In genomic region chr5:140965905-140966292, GRCh38 we compare ENCODE assay signal across 11 cellular contexts. TPM values are rescaled to one million over a fixed set of nuclear protein-coding genes. Genes with fewer than 3 reads are reported as not detected.
DNase-seq lines count a peak whose midpoint lies in the region; ATAC-seq and TF ChIP-seq lines count a peak whose summit lies in the region.
"Had no signal": no experiment of that assay in that cellular context is flagged by ENCODE, and none has a peak within 500 bp of the region (broad histone marks: within the 10 kb centered on the region; RNA-seq: fewer than 3 reads in every experiment).

No MANE protein-coding gene starts in this region.

- H3K27ac ChIP-seq in layer of hippocampus (ENCODE audit: low read depth, low read length) (peak overlapping the region; percentile 84), suprapubic skin (no peak overlapping the region)
- no peak overlapping the region for H3K27ac ChIP-seq in CD4-positive, alpha-beta T cell (ENCODE audit: low read depth, low read length)

- peak; percentile 24 for DNase-seq in DMS79 treated with DMSO at 0.1 percent for 48 hours (lab: John Stamatoyannopoulos, UW)
- no peak for DNase-seq in DMS79 (lab: John Stamatoyannopoulos, UW)
- DNase-seq in MCF 10A (ENCODE audit: unreplicated experiment) = no peak
- no peak for DNase-seq in suprapubic skin (ENCODE audit: low spot score in 2 of 2)
- DNase-seq in CD4-positive, alpha-beta T cell = no peak
- no peak for DNase-seq in activated CD8-positive, alpha-beta T cell treated with anti-CD3 and anti-CD28 coated beads, Interleukin-2, amount 10 ng/mL, durations not matched to agents 7 days and 5 days
- DNase-seq: cerebellar nuclear complex had no signal

- peaks cover 15% of the 10 kb centered on the region for H3K4me1 ChIP-seq in suprapubic skin

- no peak for TF ChIP-seq CTCF in MCF 10A (IDR thresholded peaks at IDR 0.05; ENCODE audit: unreplicated experiment)
- no peak for TF ChIP-seq CTCF in suprapubic skin (IDR thresholded peaks at IDR 0.05)
- TF ChIP-seq CTCF in CD4-positive, alpha-beta T cell (IDR thresholded peaks at IDR 0.05) = no peak

- H3K4me3 Mint-ChIP-seq in MCF 10A (ENCODE audit: unreplicated experiment) = peak overlapping the region; percentile 94
- H3K4me3 Mint-ChIP-seq in CD4-positive, alpha-beta T cell = no peak overlapping the region
- H3K4me3 Mint-ChIP-seq in activated CD8-positive, alpha-beta T cell treated with anti-CD3 and anti-CD28 coated beads, Interleukin-2, amount 10 ng/mL, durations not matched to agents 7 days and 5 days = no peak overlapping the region

- no peak for TF ChIP-seq POLR2A in suprapubic skin (IDR thresholded peaks at IDR 0.05)

- H3K9me3 ChIP-seq in suprapubic skin = no peaks in the 10 kb centered on the region
- no peaks in the 10 kb centered on the region for H3K9me3 ChIP-seq in CD4-positive, alpha-beta T cell (ENCODE audit: control insufficient read depth, low read length)

- H3K27ac Mint-ChIP-seq in MCF 10A (ENCODE audit: low read depth, unreplicated experiment) = peak overlapping the region; percentile 90
- H3K27ac Mint-ChIP-seq in CD4-positive, alpha-beta T cell = no peak overlapping the region
- H3K27ac Mint-ChIP-seq in activated CD8-positive, alpha-beta T cell treated with anti-CD3 and anti-CD28 coated beads, Interleukin-2, amount 10 ng/mL, durations not matched to agents 7 days and 5 days = no peak overlapping the region

- H3K4me1 Mint-ChIP-seq in MCF 10A (ENCODE audit: insufficient read depth, unreplicated experiment) = peaks cover 18% of the 10 kb centered on the region
- H3K4me1 Mint-ChIP-seq in CD4-positive, alpha-beta T cell (ENCODE audit: low read depth) = no peaks in the 10 kb centered on the region
- H3K4me1 Mint-ChIP-seq in activated CD8-positive, alpha-beta T cell treated with anti-CD3 and anti-CD28 coated beads, Interleukin-2, amount 10 ng/mL, durations not matched to agents 7 days and 5 days (ENCODE audit: low read depth) = no peaks in the 10 kb centered on the region

- no peaks in the 10 kb centered on the region for H3K36me3 Mint-ChIP-seq in MCF 10A (ENCODE audit: insufficient read depth, unreplicated experiment)
- H3K36me3 Mint-ChIP-seq in CD4-positive, alpha-beta T cell (ENCODE audit: low read depth) = no peaks in the 10 kb centered on the region
- peaks cover 2% of the 10 kb centered on the region for H3K36me3 Mint-ChIP-seq in activated CD8-positive, alpha-beta T cell treated with anti-CD3 and anti-CD28 coated beads, Interleukin-2, amount 10 ng/mL, durations not matched to agents 7 days and 5 days (ENCODE audit: low read depth)

- no peaks in the 10 kb centered on the region for H3K27me3 ChIP-seq in layer of hippocampus (ENCODE audit: control insufficient read depth, insufficient read depth, low read length)
- H3K27me3 ChIP-seq in suprapubic skin = peaks cover 25% of the 10 kb centered on the region
- peaks cover 20% of the 10 kb centered on the region for H3K27me3 ChIP-seq in CD4-positive, alpha-beta T cell (ENCODE audit: control insufficient read depth, insufficient read depth, low read length)

- no peaks in the 10 kb centered on the region for H3K27me3 Mint-ChIP-seq in MCF 10A (ENCODE audit: insufficient read depth, unreplicated experiment)
- H3K27me3 Mint-ChIP-seq in CD4-positive, alpha-beta T cell = peaks cover 73% of the 10 kb centered on the region
- H3K27me3 Mint-ChIP-seq in activated CD8-positive, alpha-beta T cell treated with anti-CD3 and anti-CD28 coated beads, Interleukin-2, amount 10 ng/mL, durations not matched to agents 7 days and 5 days (ENCODE audit: low read depth) = peaks cover 15% of the 10 kb centered on the region

- no peak for TF ChIP-seq EP300 in suprapubic skin (IDR thresholded peaks at IDR 0.05)

- intact Hi-C loops in MCF 10A (cut with micrococcal nuclease) = loop anchor here (1.0 to 5.0 kb wide), 3 partner anchors 11 to 39 kb away; partner anchors contain the start of gene PCDHAC1
- intact Hi-C loops in CD4-positive, alpha-beta T cell (cut with DNase I, micrococcal nuclease) = no loop called here

- WGBS in suprapubic skin = 2% methylated on average over 9 of the region's 9 CpGs

- peak overlapping the region; percentile 53 for H3K4me3 ChIP-seq in suprapubic skin

- TSS peak; percentile 43 for BruUV-seq in MCF 10A (replicated peaks; lab: Mats Ljungman, UMichigan)

- H3K36me3 ChIP-seq in suprapubic skin = no peaks in the 10 kb centered on the region

- no peak for ATAC-seq in CD4-positive, alpha-beta T cell (ENCODE audit: poor library complexity)
- ATAC-seq in HG03280 (IDR thresholded peaks at IDR 0.05; ENCODE audit: unreplicated experiment) = no peak
- ATAC-seq in activated CD8-positive, alpha-beta T cell treated with anti-CD3 and anti-CD28 coated beads, Interleukin-2, amount 10 ng/mL, durations not matched to agents 7 days and 5 days = no peak

- POLR2A ChIA-PET in MCF 10A (lab: Yijun Ruan, JAX) = interaction anchor here (0.7 to 3.0 kb wide), 14 partner anchors 10 to 275 kb away, joined by 3 to 33 read pairs (median 7); partner anchors contain the start of genes HARS1, HARS2 and PCDHAC1
- POLR2A ChIA-PET in CD4-positive, alpha-beta T cell (lab: Charles Lee) = no interaction called here
- POLR2A ChIA-PET in activated CD8-positive, alpha-beta T cell treated with anti-CD3 and anti-CD28 coated beads, Interleukin-2, amount 10 ng/mL, durations not matched to agents 7 days and 5 days (lab: Charles Lee) = no interaction called here

- no peaks in the 10 kb centered on the region for H3K9me3 Mint-ChIP-seq in MCF 10A (ENCODE audit: unreplicated experiment)
- H3K9me3 Mint-ChIP-seq in CD4-positive, alpha-beta T cell = peaks cover 2% of the 10 kb centered on the region
- H3K9me3 Mint-ChIP-seq in activated CD8-positive, alpha-beta T cell treated with anti-CD3 and anti-CD28 coated beads, Interleukin-2, amount 10 ng/mL, durations not matched to agents 7 days and 5 days (ENCODE audit: insufficient read depth) = no peaks in the 10 kb centered on the region

- CTCF ChIA-PET in MCF 10A (lab: Yijun Ruan, JAX) = interaction anchor here (0.9 to 6.2 kb wide), 5 partner anchors 10 to 39 kb away, joined by 3 to 41 read pairs (median 6); partner anchors contain the start of gene PCDHAC1
- CTCF ChIA-PET in CD4-positive, alpha-beta T cell (lab: Charles Lee) = no interaction called here
- CTCF ChIA-PET in activated CD8-positive, alpha-beta T cell treated with anti-CD3 and anti-CD28 coated beads, Interleukin-2, amount 10 ng/mL, durations not matched to agents 7 days and 5 days (lab: Charles Lee) = no interaction called here

RNA-seq across cellular contexts. Expression of gene PCDHAC2, which starts 0.4 kb away (rescaled TPM):
- total RNA-seq in MCF 10A (2022) (9.3 and 12.3 TPM in 2 replicates), suprapubic skin (under 1 TPM in 1 of 4 donors, not detected in 3; 0.13 TPM)
- total RNA-seq in CD4-positive, alpha-beta T cell = not detected
- not detected for total RNA-seq in activated CD8-positive, alpha-beta T cell treated with anti-CD3 and anti-CD28 coated beads, Interleukin-2, amount 10 ng/mL, durations not matched to agents 7 days and 5 days
- total RNA-seq: T-helper 2 cell treated with Interferon-gamma antibody and Interleukin-4, amounts not matched to agents 100 ng/mL and 5 ng/mL, for 36 hours had no signal

RNA-seq across cellular contexts. Expression of gene PCDHAC1, which starts 39.8 kb away (rescaled TPM):
- 17.2 and 26.3 TPM in 2 replicates for total RNA-seq in MCF 10A (2022)
- under 1 TPM in 3 of 4 donors, not detected in 1; 0.11 to 0.64 (median 0.18) TPM for total RNA-seq in suprapubic skin
- not detected for total RNA-seq in CD4-positive, alpha-beta T cell
- not detected for total RNA-seq in activated CD8-positive, alpha-beta T cell treated with anti-CD3 and anti-CD28 coated beads, Interleukin-2, amount 10 ng/mL, durations not matched to agents 7 days and 5 days
- total RNA-seq: HT-29; T-helper 2 cell treated with Interferon-gamma antibody and Interleukin-4, amounts not matched to agents 100 ng/mL and 5 ng/mL, for 36 hours had no signal

Comparison
In these comparisons a context has a peak if more than half of its experiments do, and no peak if none do; other contexts are left out.
1. RNA of gene PCDHAC1, which starts 39.8 kb away (total RNA-seq): 17.2 to 26.3 TPM in MCF 10A; 0.11 to 0.64 TPM in suprapubic skin, not detected in activated CD8-positive, alpha-beta T cell treated with anti-CD3 and anti-CD28 coated beads, Interleukin-2, amount 10 ng/mL, durations not matched to agents 7 days and 5 days and not detected in CD4-positive, alpha-beta T cell; every median in the first group is over 10 times any median in the second.